9 cellular contexts compared by ENCODE assay signal in the genomic region with DNA sequence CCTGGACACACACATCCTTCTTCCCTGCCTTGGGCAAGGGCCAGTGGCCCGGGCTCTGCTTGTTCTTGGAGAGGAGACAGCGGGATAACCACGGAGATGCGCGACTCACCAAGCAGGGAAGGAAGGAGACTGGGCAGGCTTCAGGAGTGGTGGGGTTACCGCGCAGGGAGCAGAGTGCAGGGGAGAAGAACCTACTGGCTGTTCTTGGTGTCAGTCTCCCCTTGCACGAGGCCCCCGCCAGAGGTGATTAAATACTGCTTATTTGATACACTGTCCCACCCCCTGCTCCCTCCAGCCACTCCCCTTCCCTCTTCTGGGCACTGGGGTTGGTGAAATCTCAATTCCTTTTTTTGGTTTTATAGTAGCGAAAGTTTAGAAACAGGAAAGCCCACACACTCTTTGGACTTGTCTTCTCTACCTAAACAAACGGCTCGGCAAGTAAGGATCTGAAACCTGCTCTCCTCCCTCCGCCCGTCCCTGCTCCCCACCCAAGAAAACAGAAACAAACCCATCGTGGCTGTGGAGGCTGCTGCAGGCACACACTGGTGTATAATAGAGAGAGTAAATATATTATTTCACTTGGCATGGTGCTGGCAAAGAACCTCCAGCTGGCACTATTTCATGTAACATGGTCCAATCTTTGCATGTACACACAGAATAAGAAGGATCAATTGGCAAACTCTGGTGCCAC. TPM values are rescaled to one million over a fixed set of nuclear protein-coding genes. Genes with fewer than 3 reads are reported as not detected.
DNase-seq lines count a peak whose midpoint lies in the region; ATAC-seq lines count a peak whose summit lies in the region.
"Had no signal": no experiment of that assay in that cellular context is flagged by ENCODE, and none has a peak within 500 bp of the region (broad histone marks: within the 10 kb centered on the region; RNA-seq: fewer than 3 reads in every experiment).

No MANE protein-coding gene starts in this region.

- H3K4me3 ChIP-seq in mononuclear cell (ENCODE audit: low read length), result peak overlapping the region; percentile 53

- DNase-seq in EL, result peak; percentile 42
- DNase-seq in HS-5 (ENCODE audit: low read depth), result peak; percentile 6
- no peak for DNase-seq in activated T-helper 2 cell treated with anti-CD3 and anti-CD28 coated beads, Interferon-gamma antibody, Interleukin-2, Interleukin-4, amounts not matched to agents 10 μg/mL and 5 μg/mL and 100 μg/mL, durations not matched to agents 14 hours and 24 hours and 36 hours (ENCODE audit: low spot score)
- no peak for DNase-seq in SKM-1 (lab: John Stamatoyannopoulos, UW; ENCODE audit: unreplicated experiment)
- DNase-seq in stimulated activated CD8-positive, alpha-beta memory T cell treated with anti-CD3 and anti-CD28 coated beads, Interleukin-4, amount 100 ng/mL, for 48 hours, result no peak
- no peak for DNase-seq in activated CD8-positive, alpha-beta memory T cell treated with anti-CD3 and anti-CD28 coated beads for 24 hours
- DNase-seq: NK-92 treated with Interleukin-12 subunit alpha and Interleukin-12 subunit beta, amount 100 ng/mL, for 24 hours had no signal

- H3K36me3 Mint-ChIP-seq in activated T-helper 17 cell treated with anti-CD3 and anti-CD28 coated beads, Interleukin-2, amount 50 U/mL, for 72 hours (ENCODE audit: low read depth), result peaks cover 60% of the 10 kb centered on the region
- peaks cover 12% of the 10 kb centered on the region for H3K36me3 Mint-ChIP-seq in activated T-helper 2 cell treated with anti-CD3 and anti-CD28 coated beads, Interferon-gamma antibody, Interleukin-2, Interleukin-4, amounts not matched to agents 10 μg/mL and 5 μg/mL and 100 μg/mL, durations not matched to agents 14 hours and 24 hours and 36 hours (ENCODE audit: low read depth)

- no peak for ATAC-seq in activated T-helper 17 cell treated with anti-CD3 and anti-CD28 coated beads, Interleukin-2, amount 50 U/mL, for 72 hours (replicated peaks)

- H3K27ac Mint-ChIP-seq in activated T-helper 17 cell treated with anti-CD3 and anti-CD28 coated beads, Interleukin-2, amount 50 U/mL, for 72 hours, result peak overlapping the region; percentile 28
- no peak overlapping the region for H3K27ac Mint-ChIP-seq in activated T-helper 2 cell treated with anti-CD3 and anti-CD28 coated beads, Interferon-gamma antibody, Interleukin-2, Interleukin-4, amounts not matched to agents 10 μg/mL and 5 μg/mL and 100 μg/mL, durations not matched to agents 14 hours and 24 hours and 36 hours

- intact Hi-C loops in activated T-helper 2 cell treated with anti-CD3 and anti-CD28 coated beads, Interferon-gamma antibody, Interleukin-2, Interleukin-4, amounts not matched to agents 10 μg/mL and 5 μg/mL and 100 μg/mL, durations not matched to agents 14 hours and 24 hours and 36 hours (cut with micrococcal nuclease), result no loop called here

- H3K4me3 Mint-ChIP-seq in activated T-helper 17 cell treated with anti-CD3 and anti-CD28 coated beads, Interleukin-2, amount 50 U/mL, for 72 hours, result no peak overlapping the region
- no peak overlapping the region for H3K4me3 Mint-ChIP-seq in activated T-helper 2 cell treated with anti-CD3 and anti-CD28 coated beads, Interferon-gamma antibody, Interleukin-2, Interleukin-4, amounts not matched to agents 10 μg/mL and 5 μg/mL and 100 μg/mL, durations not matched to agents 14 hours and 24 hours and 36 hours (ENCODE audit: low read depth)

- H3K4me1 ChIP-seq in mononuclear cell (ENCODE audit: insufficient read depth, low read length), result peaks cover 92% of the 10 kb centered on the region

- no peaks in the 10 kb centered on the region for H3K9me3 ChIP-seq in mononuclear cell (ENCODE audit: low read depth, low read length)

- peaks cover 19% of the 10 kb centered on the region for H3K4me1 Mint-ChIP-seq in activated T-helper 17 cell treated with anti-CD3 and anti-CD28 coated beads, Interleukin-2, amount 50 U/mL, for 72 hours
- peaks cover 10% of the 10 kb centered on the region for H3K4me1 Mint-ChIP-seq in activated T-helper 2 cell treated with anti-CD3 and anti-CD28 coated beads, Interferon-gamma antibody, Interleukin-2, Interleukin-4, amounts not matched to agents 10 μg/mL and 5 μg/mL and 100 μg/mL, durations not matched to agents 14 hours and 24 hours and 36 hours (ENCODE audit: low read depth)

- H3K27me3 Mint-ChIP-seq in activated T-helper 17 cell treated with anti-CD3 and anti-CD28 coated beads, Interleukin-2, amount 50 U/mL, for 72 hours, result no peaks in the 10 kb centered on the region
- no peaks in the 10 kb centered on the region for H3K27me3 Mint-ChIP-seq in activated T-helper 2 cell treated with anti-CD3 and anti-CD28 coated beads, Interferon-gamma antibody, Interleukin-2, Interleukin-4, amounts not matched to agents 10 μg/mL and 5 μg/mL and 100 μg/mL, durations not matched to agents 14 hours and 24 hours and 36 hours (ENCODE audit: low read depth)

- H3K27me3 ChIP-seq in mononuclear cell (ENCODE audit: insufficient read depth, low read length), result no peaks in the 10 kb centered on the region

- no peaks in the 10 kb centered on the region for H3K9me3 Mint-ChIP-seq in activated T-helper 17 cell treated with anti-CD3 and anti-CD28 coated beads, Interleukin-2, amount 50 U/mL, for 72 hours
- no peaks in the 10 kb centered on the region for H3K9me3 Mint-ChIP-seq in activated T-helper 2 cell treated with anti-CD3 and anti-CD28 coated beads, Interferon-gamma antibody, Interleukin-2, Interleukin-4, amounts not matched to agents 10 μg/mL and 5 μg/mL and 100 μg/mL, durations not matched to agents 14 hours and 24 hours and 36 hours

RNA-seq across cellular contexts. Expression of a gene that starts 10.8 kb away (rescaled TPM):
- total RNA-seq in activated T-helper 17 cell treated with anti-CD3 and anti-CD28 coated beads, Interleukin-2, amount 50 U/mL, for 72 hours, result 1 to 10 TPM in 1 of 2 donors, under 1 TPM in 1; 0.80 to 1.8 TPM
- 0.94 TPM for total RNA-seq in mononuclear cell
- 0.07 and 0.30 TPM in 2 replicates for total RNA-seq in activated T-helper 2 cell treated with anti-CD3 and anti-CD28 coated beads, Interferon-gamma antibody, Interleukin-2, Interleukin-4, amounts not matched to agents 10 μg/mL and 5 μg/mL and 100 μg/mL, durations not matched to agents 14 hours and 24 hours and 36 hours

RNA-seq across cellular contexts. Expression of a gene that starts 15.6 kb away (rescaled TPM):
- 10 to 100 TPM; 27.9 to 45.4 TPM for total RNA-seq in activated T-helper 17 cell treated with anti-CD3 and anti-CD28 coated beads, Interleukin-2, amount 50 U/mL, for 72 hours
- total RNA-seq in mononuclear cell, result 24.5 TPM
- 30.8 and 38.5 TPM in 2 replicates for total RNA-seq in activated T-helper 2 cell treated with anti-CD3 and anti-CD28 coated beads, Interferon-gamma antibody, Interleukin-2, Interleukin-4, amounts not matched to agents 10 μg/mL and 5 μg/mL and 100 μg/mL, durations not matched to agents 14 hours and 24 hours and 36 hours

RNA-seq across cellular contexts. Expression of a gene that starts 26.2 kb away (rescaled TPM):
- total RNA-seq in activated T-helper 17 cell treated with anti-CD3 and anti-CD28 coated beads, Interleukin-2, amount 50 U/mL, for 72 hours, result 1 to 10 TPM; 1.8 to 2.7 TPM
- 1.6 TPM for total RNA-seq in mononuclear cell
- 1.4 and 1.7 TPM in 2 replicates for total RNA-seq in activated T-helper 2 cell treated with anti-CD3 and anti-CD28 coated beads, Interferon-gamma antibody, Interleukin-2, Interleukin-4, amounts not matched to agents 10 μg/mL and 5 μg/mL and 100 μg/mL, durations not matched to agents 14 hours and 24 hours and 36 hours

RNA-seq across cellular contexts. Expression of a gene that starts 47.8 kb away (rescaled TPM):
- total RNA-seq in activated T-helper 17 cell treated with anti-CD3 and anti-CD28 coated beads, Interleukin-2, amount 50 U/mL, for 72 hours, result under 1 TPM; 0.65 to 0.93 TPM
- total RNA-seq in mononuclear cell, result 1.5 TPM
- total RNA-seq in activated T-helper 2 cell treated with anti-CD3 and anti-CD28 coated beads, Interferon-gamma antibody, Interleukin-2, Interleukin-4, amounts not matched to agents 10 μg/mL and 5 μg/mL and 100 μg/mL, durations not matched to agents 14 hours and 24 hours and 36 hours, result 0.46 and 0.66 TPM in 2 replicates

Comparison
In these comparisons a context has a peak if more than half of its experiments do, and no peak if none do; other contexts are left out.
1. DNase-seq: peak in EL (single experiment) and HS-5 (single experiment); none in activated T-helper 2 cell treated with anti-CD3 and anti-CD28 coated beads, Interferon-gamma antibody, Interleukin-2, Interleukin-4, amounts not matched to agents 10 μg/mL and 5 μg/mL and 100 μg/mL, durations not matched to agents 14 hours and 24 hours and 36 hours (single experiment), SKM-1 (single experiment), stimulated activated CD8-positive, alpha-beta memory T cell treated with anti-CD3 and anti-CD28 coated beads, Interleukin-4, amount 100 ng/mL, for 48 hours (single experiment) and activated CD8-positive, alpha-beta memory T cell treated with anti-CD3 and anti-CD28 coated beads for 24 hours (single experiment).